Comparison of ENCODE assay signal across 8 cellular contexts in the genomic region with DNA sequence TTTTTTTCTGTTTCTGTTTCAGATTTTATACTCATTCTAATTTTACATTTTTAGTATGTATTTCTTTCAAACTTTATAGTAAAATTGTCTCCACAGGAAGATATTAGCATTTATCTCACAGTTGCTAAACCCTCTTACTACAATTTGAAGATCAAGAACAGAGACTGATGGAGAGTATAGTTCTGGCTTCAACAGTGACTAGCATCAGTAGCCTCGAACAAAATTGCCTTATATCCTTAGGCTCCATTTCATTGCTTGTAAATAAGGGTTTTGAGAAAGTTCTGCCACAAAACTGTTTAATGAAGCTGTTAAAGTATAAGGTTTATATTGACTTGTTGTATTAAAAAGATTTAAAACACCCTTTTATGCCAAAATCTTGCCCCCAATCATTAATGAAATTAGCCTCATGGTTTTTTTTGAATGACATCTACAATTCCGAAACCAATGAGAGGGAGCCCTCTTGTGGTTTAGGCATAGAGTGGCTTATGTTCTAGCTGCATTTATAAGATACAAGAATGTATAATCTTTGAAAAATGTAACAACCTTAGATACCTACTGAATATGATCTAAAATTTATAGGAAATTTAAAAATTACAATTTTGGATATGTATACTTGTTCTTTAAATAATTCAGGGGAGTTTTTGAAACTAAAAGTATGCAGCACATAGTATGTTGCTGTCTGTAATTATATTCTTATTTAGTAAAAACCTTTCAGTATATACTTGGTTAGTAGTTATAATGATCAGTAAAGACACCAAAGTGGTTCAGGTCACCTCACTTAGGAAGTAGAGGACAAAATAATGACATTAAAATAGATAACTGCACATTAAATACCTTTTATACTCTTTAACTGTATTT.
DNase-seq lines count a peak whose midpoint lies in the region; ATAC-seq and TF ChIP-seq lines count a peak whose summit lies in the region.

No MANE protein-coding gene starts in this region.

- no peaks in the 10 kb centered on the region for H3K27me3 ChIP-seq in mesendoderm (ENCODE audit: insufficient read depth, low read length, poor library complexity)

- no peaks in the 10 kb centered on the region for H3K36me3 ChIP-seq in mesendoderm (ENCODE audit: control insufficient read depth, insufficient read depth, low read length)

- TF ChIP-seq CTCF in AG09319 (IDR thresholded peaks at IDR 0.05; ENCODE audit: low read depth, low read length): peak; percentile 84
- peak; percentile 80 for TF ChIP-seq CTCF in choroid plexus epithelial cell (conservative IDR thresholded peaks at IDR 0.05; ENCODE audit: low read depth, low read length)

- ATAC-seq in GM18498 (IDR thresholded peaks at IDR 0.05; ENCODE audit: unreplicated experiment) (peak; percentile 75), HG02981 (IDR thresholded peaks at IDR 0.05; ENCODE audit: unreplicated experiment) (peak; percentile 78)

- no peak overlapping the region for H2BK5ac ChIP-seq in mesendoderm (ENCODE audit: low read length)

- no peak overlapping the region for H3K4ac ChIP-seq in mesendoderm (ENCODE audit: low read depth, low read length)

- H4K5ac ChIP-seq in mesendoderm (ENCODE audit: low read length): no peak overlapping the region

- no peak overlapping the region for H2BK120ac ChIP-seq in mesendoderm (ENCODE audit: low read depth, low read length)

- H3K56ac ChIP-seq in mesendoderm (ENCODE audit: low read length): no peak overlapping the region

- no peaks in the 10 kb centered on the region for H3K79me2 ChIP-seq in mesendoderm (ENCODE audit: control insufficient read depth, insufficient read depth, low read length)

- no peak overlapping the region for H2BK15ac ChIP-seq in mesendoderm (replicated peaks; ENCODE audit: low read depth)

- H3K18ac ChIP-seq in mesendoderm (ENCODE audit: low read length): no peak overlapping the region

- H3K4me2 ChIP-seq in mesendoderm (ENCODE audit: low read length): no peak overlapping the region

- H3K9ac ChIP-seq in mesendoderm (ENCODE audit: low read length): no peak overlapping the region

- H4K8ac ChIP-seq in mesendoderm (ENCODE audit: low read depth, low read length): no peak overlapping the region

- H3K4me1 ChIP-seq in mesendoderm (ENCODE audit: control insufficient read depth, low read depth, low read length): peaks cover 2% of the 10 kb centered on the region

- H3K23ac ChIP-seq in mesendoderm (ENCODE audit: low read length): no peak overlapping the region

- peak; percentile 3 for DNase-seq in AG09319 (ENCODE audit: extremely low read depth, low read depth)
- peak; percentile 49 for DNase-seq in NCI-H748 (lab: John Stamatoyannopoulos, UW; ENCODE audit: unreplicated experiment)
- DNase-seq in choroid plexus epithelial cell (ENCODE audit: low read depth): peak; percentile 76
- DNase-seq in mesendoderm: peak; percentile 67
- DNase-seq in activated CD4-positive, CD25-positive, alpha-beta regulatory T cell treated with anti-CD3 and anti-CD28 coated beads, Interleukin-2, amount 50 U/mL, for 72 hours: no peak
- no peak for DNase-seq in stimulated activated CD4-positive, alpha-beta T cell treated with anti-CD3 and anti-CD28 coated beads, Interleukin-1b, Interleukin-23, amount 100 ng/mL, for 48 hours

- H3K4me3 ChIP-seq in choroid plexus epithelial cell (ENCODE audit: low read depth, low read length) (no peak overlapping the region), mesendoderm (ENCODE audit: low read length) (no peak overlapping the region)

- no peak overlapping the region for H3K27ac ChIP-seq in mesendoderm (ENCODE audit: low read depth, low read length)

- no peak overlapping the region for H2AK5ac ChIP-seq in mesendoderm (ENCODE audit: low read length)

- no peaks in the 10 kb centered on the region for H3K79me1 ChIP-seq in mesendoderm (ENCODE audit: low read length)

- WGBS in mesendoderm (ENCODE audit: extremely low coverage, insufficient coverage, low lambda C conversion rate): no CpG with 5 or more reads among the region's 2 CpGs

Comparison
In these comparisons a context has a peak if more than half of its experiments do, and no peak if none do; other contexts are left out.
1. DNase-seq: peak in AG09319 (single experiment), NCI-H748 (single experiment), choroid plexus epithelial cell (single experiment) and mesendoderm (single experiment); none in activated CD4-positive, CD25-positive, alpha-beta regulatory T cell treated with anti-CD3 and anti-CD28 coated beads, Interleukin-2, amount 50 U/mL, for 72 hours (single experiment) and stimulated activated CD4-positive, alpha-beta T cell treated with anti-CD3 and anti-CD28 coated beads, Interleukin-1b, Interleukin-23, amount 100 ng/mL, for 48 hours (single experiment).